Comparison of ENCODE assay signal across 24 cellular contexts in genomic region chr9:120153258-120153657, GRCh38.
"Had no signal": no experiment of that assay in that cellular context is flagged by ENCODE, and none has a peak within 500 bp of the region (broad histone marks: within the 10 kb centered on the region; RNA-seq: fewer than 3 reads in every experiment).

No MANE protein-coding gene starts in this region.

- H3K9me3 ChIP-seq: esophagus squamous epithelium, gastrocnemius medialis, left lung, lower lobe of right lung, mucosa of descending colon had no signal

- H3K27me3 Mint-ChIP-seq: effector memory CD8-positive, alpha-beta T cell had no signal

- H3K4me1 Mint-ChIP-seq: mesothelial cell of epicardium; naive B cell; naive thymus-derived CD8-positive, alpha-beta T cell had no signal

- H3K27ac ChIP-seq: coronary artery, dorsolateral prefrontal cortex, epithelial cell of prostate, esophagus squamous epithelium, gastrocnemius medialis, heart right ventricle, left lung, lower lobe of right lung had no signal

- H3K27ac Mint-ChIP-seq: effector memory CD8-positive, alpha-beta T cell; endodermal cell; mesothelial cell of epicardium; naive B cell; naive thymus-derived CD8-positive, alpha-beta T cell had no signal

- H3K4me3 ChIP-seq: coronary artery, dorsolateral prefrontal cortex, esophagus squamous epithelium, gastrocnemius medialis, heart right ventricle, left lung, lower lobe of right lung, mucosa of descending colon had no signal

- H3K4me1 ChIP-seq: gastrocnemius medialis, heart right ventricle, left lung, lower lobe of right lung had no signal

- H3K9me3 Mint-ChIP-seq: mesothelial cell of epicardium had no signal

- DNase-seq: dermis blood vessel endothelial cell; dorsolateral prefrontal cortex; effector CD8-positive, alpha-beta T cell; effector memory CD8-positive, alpha-beta T cell; endodermal cell; erythroblast; esophagus squamous epithelium; foreskin fibroblast; foreskin melanocyte; gastrocnemius medialis; glutamatergic neuron; heart right ventricle; hippocampal formation; left cardiac atrium; left lung; lower lobe of right lung; mesenchymal stem cell; mucosa of descending colon; naive B cell; naive thymus-derived CD8-positive, alpha-beta T cell had no signal

- H3K36me3 ChIP-seq: esophagus squamous epithelium, gastrocnemius medialis, heart right ventricle, left lung, lower lobe of right lung had no signal

- H3K27me3 ChIP-seq: dorsolateral prefrontal cortex, esophagus squamous epithelium, gastrocnemius medialis, left lung had no signal

- H3K4me3 Mint-ChIP-seq: effector memory CD8-positive, alpha-beta T cell; endodermal cell; mesothelial cell of epicardium; naive B cell; naive thymus-derived CD8-positive, alpha-beta T cell had no signal

- ATAC-seq: effector memory CD8-positive, alpha-beta T cell; esophagus mucosa; gastrocnemius medialis; left lung; lower lobe of right lung; mucosa of descending colon; naive thymus-derived CD8-positive, alpha-beta T cell had no signal

- H3K36me3 Mint-ChIP-seq: mesothelial cell of epicardium, naive B cell had no signal
